8 cellular contexts compared by ENCODE assay signal in genomic region chr9:4299006-4299795, GRCh38. TPM values are rescaled to one million over a fixed set of nuclear protein-coding genes. Genes with fewer than 3 reads are reported as not detected.
DNase-seq lines count a peak whose midpoint lies in the region; ATAC-seq and TF ChIP-seq lines count a peak whose summit lies in the region.

No MANE protein-coding gene starts in this region.

- ATAC-seq in activated CD8-positive, alpha-beta T cell treated with anti-CD3 and anti-CD28 coated beads, Interleukin-2, amount 10 ng/mL, durations not matched to agents 7 days and 5 days, result peak; percentile 25
- ATAC-seq in naive thymus-derived CD8-positive, alpha-beta T cell, result peak; percentile 24 to 37
- ATAC-seq in GM19397 (IDR thresholded peaks at IDR 0.05; ENCODE audit: unreplicated experiment), result no peak

- no peaks in the 10 kb centered on the region for H4K20me1 ChIP-seq in fibroblast of lung (ENCODE audit: control insufficient read depth, extremely low read depth, insufficient read depth, low read length)

- H3K4me3 Mint-ChIP-seq in HFFc6, result peak overlapping the region; percentile 97
- peak overlapping the region; percentile 89 for H3K4me3 Mint-ChIP-seq in activated CD8-positive, alpha-beta T cell treated with anti-CD3 and anti-CD28 coated beads, Interleukin-2, amount 10 ng/mL, durations not matched to agents 7 days and 5 days
- H3K4me3 Mint-ChIP-seq in naive thymus-derived CD8-positive, alpha-beta T cell, result peak overlapping the region; percentile 94 to 99 (median 96)

- H3K36me3 ChIP-seq in fibroblast of lung (ENCODE audit: control insufficient read depth, insufficient read depth, low read length), result no peaks in the 10 kb centered on the region
- H3K36me3 ChIP-seq in urinary bladder (ENCODE audit: insufficient read depth), result no peaks in the 10 kb centered on the region

- no peaks in the 10 kb centered on the region for H3K9me3 ChIP-seq in fibroblast of lung (ENCODE audit: control insufficient read depth, insufficient read depth, low read depth, low read length)

- no peaks in the 10 kb centered on the region for H3K9me3 Mint-ChIP-seq in HFFc6
- no peaks in the 10 kb centered on the region for H3K9me3 Mint-ChIP-seq in activated CD8-positive, alpha-beta T cell treated with anti-CD3 and anti-CD28 coated beads, Interleukin-2, amount 10 ng/mL, durations not matched to agents 7 days and 5 days (ENCODE audit: insufficient read depth)
- no peaks in the 10 kb centered on the region for H3K9me3 Mint-ChIP-seq in naive thymus-derived CD8-positive, alpha-beta T cell

- no peaks in the 10 kb centered on the region; the same call in 1 of the 2 replicates for H3K27me3 Mint-ChIP-seq in HFFc6 (ENCODE audit: insufficient read depth)
- peaks cover 58% of the 10 kb centered on the region for H3K27me3 Mint-ChIP-seq in activated CD8-positive, alpha-beta T cell treated with anti-CD3 and anti-CD28 coated beads, Interleukin-2, amount 10 ng/mL, durations not matched to agents 7 days and 5 days (ENCODE audit: low read depth)
- peaks cover 0 to 42% (median 3%) of the 10 kb centered on the region in 5 donors for H3K27me3 Mint-ChIP-seq in naive thymus-derived CD8-positive, alpha-beta T cell

- CTCF ChIA-PET in activated CD8-positive, alpha-beta T cell treated with anti-CD3 and anti-CD28 coated beads, Interleukin-2, amount 10 ng/mL, durations not matched to agents 7 days and 5 days (lab: Charles Lee), result interaction anchor here (1.0 kb wide), 1 partner anchor 15 kb away, joined by 3 read pairs; no protein-coding TSS in a partner anchor

- peaks cover 17% of the 10 kb centered on the region for H3K4me1 ChIP-seq in fibroblast of lung (ENCODE audit: control insufficient read depth, extremely low read depth, insufficient read depth, low read length)
- H3K4me1 ChIP-seq in urinary bladder (ENCODE audit: insufficient read depth), result no peaks in the 10 kb centered on the region

- POLR2A ChIA-PET in activated CD8-positive, alpha-beta T cell treated with anti-CD3 and anti-CD28 coated beads, Interleukin-2, amount 10 ng/mL, durations not matched to agents 7 days and 5 days (lab: Charles Lee), result no interaction called here
- POLR2A ChIA-PET in naive thymus-derived CD8-positive, alpha-beta T cell (lab: Charles Lee), result interaction anchor here (0.8 to 1.1 kb wide), 5 partner anchors 9 to 297 kb away, joined by 3 to 4 read pairs (median 3); no protein-coding TSS in a partner anchor

- DNase-seq in AG10803 (ENCODE audit: low read depth), result peak; percentile 65
- peak; percentile 39 for DNase-seq in HFFc6
- peak; percentile 37 for DNase-seq in activated CD8-positive, alpha-beta T cell treated with anti-CD3 and anti-CD28 coated beads, Interleukin-2, amount 10 ng/mL, durations not matched to agents 7 days and 5 days
- DNase-seq in fibroblast of lung (ENCODE audit: low read depth in 2 of 2), result peak; percentile 64
- DNase-seq in naive thymus-derived CD8-positive, alpha-beta T cell, result peak in 8 of 10 donors; percentile 14 to 61 (median 38)
- no peak for DNase-seq in NK-92 treated with Interleukin-12 subunit alpha and Interleukin-12 subunit beta, amount 100 ng/mL, for 24 hours (lab: John Stamatoyannopoulos, UW)

- under 1% methylated on average over 60 of the region's 60 CpGs for WGBS in urinary bladder

- H3K27ac Mint-ChIP-seq in HFFc6, result peak overlapping the region; percentile 99
- H3K27ac Mint-ChIP-seq in activated CD8-positive, alpha-beta T cell treated with anti-CD3 and anti-CD28 coated beads, Interleukin-2, amount 10 ng/mL, durations not matched to agents 7 days and 5 days, result no peak overlapping the region
- peak overlapping the region; percentile 86 to 98 (median 94) for H3K27ac Mint-ChIP-seq in naive thymus-derived CD8-positive, alpha-beta T cell

- peaks cover 76% of the 10 kb centered on the region for H3K4me1 Mint-ChIP-seq in HFFc6 (ENCODE audit: low read depth)
- peaks cover 17% of the 10 kb centered on the region for H3K4me1 Mint-ChIP-seq in activated CD8-positive, alpha-beta T cell treated with anti-CD3 and anti-CD28 coated beads, Interleukin-2, amount 10 ng/mL, durations not matched to agents 7 days and 5 days (ENCODE audit: low read depth)
- peaks cover 15 to 30% (median 19%) of the 10 kb centered on the region in 4 donors for H3K4me1 Mint-ChIP-seq in naive thymus-derived CD8-positive, alpha-beta T cell

- H3K36me3 Mint-ChIP-seq in HFFc6 (ENCODE audit: low read depth), result peaks cover 4% of the 10 kb centered on the region; the same call in 1 of the 2 replicates
- H3K36me3 Mint-ChIP-seq in activated CD8-positive, alpha-beta T cell treated with anti-CD3 and anti-CD28 coated beads, Interleukin-2, amount 10 ng/mL, durations not matched to agents 7 days and 5 days (ENCODE audit: low read depth), result no peaks in the 10 kb centered on the region
- H3K36me3 Mint-ChIP-seq in naive thymus-derived CD8-positive, alpha-beta T cell, result peaks cover 0 to 4% (median 0%) of the 10 kb centered on the region in 3 donors

- H3K9ac ChIP-seq in fibroblast of lung (ENCODE audit: insufficient read depth, low read length), result peak overlapping the region; percentile 86

- TF ChIP-seq CTCF in AG10803 (conservative IDR thresholded peaks at IDR 0.05; ENCODE audit: low read length), result no peak
- no peak; the same call in 1 of the 2 replicates for TF ChIP-seq CTCF in HFFc6 (IDR thresholded peaks at IDR 0.05)
- no peak for TF ChIP-seq CTCF in fibroblast of lung (conservative IDR thresholded peaks at IDR 0.05 in 1 of 2, IDR thresholded peaks at IDR 0.05 in 1 of 2; ENCODE audit: low read depth in 1 of 2, low read length in 2 of 2)

- H3K4me3 ChIP-seq in AG10803 (ENCODE audit: low read length) (peak overlapping the region; percentile 83), fibroblast of lung (replicated peaks in 1 of 4; ENCODE audit: control extremely low read depth in 1 of 4, insufficient read depth in 1 of 4, low read depth in 3 of 4, low read length in 4 of 4) (peak overlapping the region; percentile 68 to 88 (median 79)), urinary bladder (ENCODE audit: low read depth, low read length) (peak overlapping the region; percentile 74)

- peaks cover 37% of the 10 kb centered on the region for H3K79me2 ChIP-seq in fibroblast of lung (ENCODE audit: control insufficient read depth, insufficient read depth, low read length)

- H3K27ac ChIP-seq in fibroblast of lung (ENCODE audit: insufficient read depth, low read length) (peak overlapping the region; percentile 93), urinary bladder (ENCODE audit: low read depth) (peak overlapping the region; percentile 68)

- peak overlapping the region; percentile 93 for H3K4me2 ChIP-seq in fibroblast of lung (ENCODE audit: extremely low read depth, insufficient read depth, low read length)

- H2AFZ ChIP-seq in fibroblast of lung (ENCODE audit: low read length), result peak overlapping the region; percentile 65

- no peaks in the 10 kb centered on the region for H3K27me3 ChIP-seq in fibroblast of lung (ENCODE audit: control insufficient read depth, insufficient read depth, low read length)

RNA-seq across cellular contexts. Expression of gene GLIS3, which starts 0.7 kb away (rescaled TPM):
- 10 to 100 TPM; 12.9 to 21.0 (median 16.4) TPM for total RNA-seq in HFFc6 (2021; fragmentation: NEBNext Ultra II Directional; extraction: Animal tissue kit (Norgen Biotek cat#: 25700))
- total RNA-seq in activated CD8-positive, alpha-beta T cell treated with anti-CD3 and anti-CD28 coated beads, Interleukin-2, amount 10 ng/mL, durations not matched to agents 7 days and 5 days, result under 1 TPM; 0.29 to 0.34 TPM
- total RNA-seq in fibroblast of lung (22.3 and 27.5 TPM in 2 replicates), urinary bladder (27.2 TPM)
- polyA plus RNA-seq in fibroblast of lung (4.2 and 5.3 TPM in 2 replicates), urinary bladder (7.4 TPM)
- polyA plus RNA-seq in fibroblast of lung (2012), result 6.4 and 15.7 TPM in 2 replicates
- 69.7 and 124 TPM in 2 replicates for polyA minus RNA-seq in fibroblast of lung (ENCODE audit: low replicate concordance)
- 1 to 10 TPM; 8.8 to 9.4 TPM for total RNA-seq in naive thymus-derived CD8-positive, alpha-beta T cell
- polyA plus RNA-seq in naive thymus-derived CD8-positive, alpha-beta T cell, result 1 to 10 TPM; 1.0 to 6.1 (median 1.5) TPM

Comparison
In these comparisons a context has a peak if more than half of its experiments do, and no peak if none do; other contexts are left out.
1. RNA of gene GLIS3, which starts 0.7 kb away (total RNA-seq): 27.2 TPM in urinary bladder (single experiment), 22.3 to 27.5 TPM in fibroblast of lung, 12.9 to 21.0 TPM in HFFc6 and 8.8 to 9.4 TPM in naive thymus-derived CD8-positive, alpha-beta T cell; 0.29 to 0.34 TPM in activated CD8-positive, alpha-beta T cell treated with anti-CD3 and anti-CD28 coated beads, Interleukin-2, amount 10 ng/mL, durations not matched to agents 7 days and 5 days; every median in the first group is over 4 times any median in the second.
2. Peak in every context shown above with its lines, with median percentiles within 50 percentile points of each other: H3K4me3 ChIP-seq and H3K4me3 Mint-ChIP-seq.